In genomic region chr15:43318990-43319771, GRCh38 we compare ENCODE assay signal across 35 cellular contexts. TPM values are rescaled to one million over a fixed set of nuclear protein-coding genes. Genes with fewer than 3 reads are reported as not detected.
"Had no signal": no experiment of that assay in that cellular context is flagged by ENCODE, and none has a peak within 500 bp of the region (broad histone marks: within the 10 kb centered on the region; RNA-seq: fewer than 3 reads in every experiment).

No MANE protein-coding gene starts in this region.

- H3K36me3 ChIP-seq: Peyer's patch had no signal

- ATAC-seq: activated CD8-positive, alpha-beta memory T cell treated with anti-CD3 and anti-CD28 coated beads, Interleukin-2, amount 10 ng/mL, durations not matched to agents 7 days and 5 days; activated naive CD8-positive, alpha-beta T cell treated with anti-CD3 and anti-CD28 coated beads, Interleukin-2, amount 50 U/mL, for 24 hours; PC-3 had no signal

- H3K27me3 ChIP-seq: Peyer's patch had no signal

- DNase-seq: activated CD4-positive, alpha-beta memory T cell treated with anti-CD3 and anti-CD28 coated beads, Interleukin-2, amount 10 ng/mL, durations not matched to agents 7 days and 5 days; activated CD4-positive, alpha-beta T cell treated with anti-CD3 and anti-CD28 coated beads for 1 hour; activated CD4-positive, alpha-beta T cell treated with anti-CD3 and anti-CD28 coated beads for 48 hours; activated CD4-positive, CD25-positive, alpha-beta regulatory T cell; activated CD8-positive, alpha-beta memory T cell treated with anti-CD3 and anti-CD28 coated beads for 24 hours; activated CD8-positive, alpha-beta memory T cell treated with anti-CD3 and anti-CD28 coated beads, Interleukin-2, amount 10 ng/mL, durations not matched to agents 7 days and 5 days; activated CD8-positive, alpha-beta memory T cell treated with anti-CD3 and anti-CD28 coated beads, Interleukin-2, amount 50 U/mL, for 48 hours; activated effector memory CD4-positive, alpha-beta T cell treated with Interleukin-2 at 50 U/mL for 16 hours; activated naive CD4-positive, alpha-beta T cell treated with anti-CD3 and anti-CD28 coated beads, Interleukin-2, amount 10 ng/mL, durations not matched to agents 7 days and 5 days; activated naive CD8-positive, alpha-beta T cell treated with anti-CD3 and anti-CD28 coated beads, Interleukin-2, amount 50 U/mL, for 24 hours; activated T-cell treated with anti-CD3 and anti-CD28 coated beads, Interleukin-2, amount 50 U/mL, for 48 hours; anterior cingulate cortex; caudate nucleus; Karpas-422; KBM-7; NCI-H1048; NCI-H1105 treated with DMSO at 0.1 percent for 48 hours; NCI-H1436; NCI-H1694; NCI-H1930; NCI-H2081 treated with DMSO at 0.1 percent for 48 hours; NCI-H345; NCI-H524 treated with DMSO at 0.1 percent for 48 hours; NK-92 treated with Interleukin-12 subunit alpha and Interleukin-12 subunit beta, amount 100 ng/mL, for 24 hours; PC-3; Peyer's patch; RPMI8226; SW 1271; T-helper 1 cell; T-helper 2 cell; T-helper 9 cell had no signal

- H3K4me3 ChIP-seq: Peyer's patch had no signal

- H3K27ac ChIP-seq: Peyer's patch, VCaP had no signal

- H3K4me1 ChIP-seq: Peyer's patch had no signal

- FAIRE-seq: bronchial epithelial cell had no signal

- H3K9me3 ChIP-seq: Peyer's patch had no signal

RNA-seq across cellular contexts. Expression of gene TGM7, which starts 17.1 kb away (rescaled TPM):
- total RNA-seq: activated CD4-positive, alpha-beta memory T cell treated with anti-CD3 and anti-CD28 coated beads, Interleukin-2, amount 10 ng/mL, durations not matched to agents 7 days and 5 days; activated CD8-positive, alpha-beta memory T cell treated with anti-CD3 and anti-CD28 coated beads, Interleukin-2, amount 10 ng/mL, durations not matched to agents 7 days and 5 days; bronchial epithelial cell; MCF 10A; NCI-H460; PC-3; Peyer's patch had no signal

RNA-seq across cellular contexts. Expression of gene TGM5, which starts 52.5 kb away (rescaled TPM):
- total RNA-seq: NCI-H460, PC-3, Peyer's patch had no signal
